ENCODE assay signal across 10 cellular contexts in the genomic region with DNA sequence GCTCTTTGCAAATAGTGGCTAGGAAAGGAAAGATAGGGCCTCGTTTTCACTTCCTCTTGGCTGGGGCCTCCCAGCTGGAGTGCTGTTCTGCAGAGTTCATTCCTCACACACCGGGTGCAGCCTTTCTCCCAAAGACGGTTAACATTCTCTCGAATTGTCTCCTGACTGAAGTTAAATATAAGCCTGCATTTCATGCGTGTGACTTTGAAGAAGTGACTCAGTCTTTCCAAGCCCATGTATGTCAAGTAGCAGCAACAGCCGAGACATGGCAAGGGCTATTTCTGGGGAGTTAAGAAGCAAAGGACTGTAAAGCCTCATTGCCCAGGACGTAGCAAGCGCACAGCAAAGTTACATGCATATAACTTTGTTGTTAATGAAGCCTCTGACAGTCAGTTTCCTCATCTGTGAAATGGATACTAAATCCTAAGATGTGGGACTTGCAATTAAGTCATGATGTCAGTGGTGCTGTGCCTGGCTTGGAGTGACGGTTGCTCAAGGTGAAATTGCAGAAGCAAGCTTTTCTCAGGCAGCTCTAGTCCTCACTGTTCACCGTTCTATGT.
DNase-seq lines count a peak whose midpoint lies in the region; ATAC-seq, FAIRE-seq and TF ChIP-seq lines count a peak whose summit lies in the region.
"Had no signal": no experiment of that assay in that cellular context is flagged by ENCODE, and none has a peak within 500 bp of the region (broad histone marks: within the 10 kb centered on the region; RNA-seq: fewer than 3 reads in every experiment).

No MANE protein-coding gene starts in this region.

- TF ChIP-seq RAD21 in K562 (CRISPR knock-in tag; conservative IDR thresholded peaks at IDR 0.05 in 1 of 2, IDR thresholded peaks at IDR 0.05 in 1 of 2) = no peak

- H3K4me3 ChIP-seq in K562 = no peak overlapping the region
- H3K4me3 ChIP-seq in upper lobe of right lung = no peak overlapping the region
- H3K4me3 ChIP-seq in neural progenitor cell = no peak overlapping the region

- no TSS peak for BruUV-seq in K562 (replicated peaks; lab: Mats Ljungman, UMichigan)

- TF ChIP-seq EP300 in K562 (IDR thresholded peaks at IDR 0.05; ENCODE audit: low read length) = no peak

- in situ Hi-C loops in K562 (cut with MboI) = no loop called here

- H3K4me1 ChIP-seq in K562 (replicated peaks in 1 of 2; ENCODE audit: control insufficient read depth in 2 of 2, insufficient read depth in 2 of 2, low read length in 2 of 2) (no peaks in the 10 kb centered on the region), upper lobe of right lung (peaks cover 5% of the 10 kb centered on the region), neural progenitor cell (peaks cover 12% of the 10 kb centered on the region)

- H3K4me2 ChIP-seq in K562 (ENCODE audit: insufficient read depth, low read length) (no peak overlapping the region), neural progenitor cell (no peak overlapping the region)

- TF ChIP-seq CTCF in K562 (IDR thresholded peaks at IDR 0.05 in 2 of 3, conservative IDR thresholded peaks at IDR 0.05 in 1 of 3; ENCODE audit: insufficient read depth in 2 of 3, low read depth in 1 of 3, low read length in 3 of 3) = no peak
- TF ChIP-seq CTCF in upper lobe of right lung (IDR thresholded peaks at IDR 0.05) = no peak
- TF ChIP-seq CTCF in neural progenitor cell (IDR thresholded peaks at IDR 0.05) = no peak

- no peak overlapping the region for H3K4me3 Mint-ChIP-seq in neural progenitor cell

- DNase-seq in Right ventricle myocardium inferior (ENCODE audit: missing footprints) (no peak), cardiac septum (ENCODE audit: low spot score) (no peak), K562 (ENCODE audit: extremely low read depth in 1 of 4, low spot score in 3 of 4) (no peak), upper lobe of right lung (no peak), DMS114 treated with DMSO at 0.1 percent for 48 hours (lab: John Stamatoyannopoulos, UW; ENCODE audit: unreplicated experiment) (no peak), DMS 273 (lab: John Stamatoyannopoulos, UW; ENCODE audit: unreplicated experiment) (no peak), neural progenitor cell (ENCODE audit: low spot score) (no peak)

- WGBS in K562 (ENCODE audit: insufficient coverage, low coverage, missing lambda C conversion rate) = 28% methylated on average over 10 of the region's 10 CpGs

- CTCF ChIA-PET in K562 (lab: Yijun Ruan, JAX; ENCODE audit: low intra/inter-chr PET ratio) = no interaction called here

- no peak overlapping the region for H3K27ac ChIP-seq in K562 (ENCODE audit: extremely low read depth, low read depth, low read length)
- H3K27ac ChIP-seq in upper lobe of right lung = no peak overlapping the region
- H3K27ac ChIP-seq in neural progenitor cell = no peak overlapping the region

- no peaks in the 10 kb centered on the region for H3K36me3 Mint-ChIP-seq in neural progenitor cell

- no peaks in the 10 kb centered on the region for H3K9me3 Mint-ChIP-seq in neural progenitor cell

- no peaks in the 10 kb centered on the region for H3K9me1 ChIP-seq in K562 (ENCODE audit: control insufficient read depth, insufficient read depth, low read length)

- H3F3A ChIP-seq in neural progenitor cell (ENCODE audit: low read depth) = no peaks in the 10 kb centered on the region

- intact Hi-C loops in Right ventricle myocardium inferior (cut with DNase I) (no loop called here), cardiac septum (cut with DNase I) (no loop called here), K562 (cut with micrococcal nuclease) (loop anchor here (10.0 kb wide), 1 partner anchor 167 kb away; no protein-coding TSS in a partner anchor), upper lobe of right lung (cut with DNase I) (no loop called here)

- no peaks in the 10 kb centered on the region for H3K9me3 ChIP-seq in K562 (replicated peaks; ENCODE audit: control insufficient read depth, insufficient read depth, low read depth, low read length)
- H3K9me3 ChIP-seq in upper lobe of right lung = no peaks in the 10 kb centered on the region
- no peaks in the 10 kb centered on the region for H3K9me3 ChIP-seq in neural progenitor cell (ENCODE audit: low read depth)

- FAIRE-seq in K562 (lab: Jason Lieb, UNC) = no peak
- FAIRE-seq: A204.1 had no signal

- POLR2A ChIA-PET in K562 (lab: Yijun Ruan, JAX) = no interaction called here

- H2AFZ ChIP-seq in K562 (ENCODE audit: low read depth, low read length) = no peak overlapping the region
- no peak overlapping the region for H2AFZ ChIP-seq in neural progenitor cell (replicated peaks)

- no peak overlapping the region for H3K9ac ChIP-seq in K562 (ENCODE audit: insufficient read depth in 1 of 2, low read depth in 2 of 2, low read length in 2 of 2)
- no peak overlapping the region for H3K9ac ChIP-seq in neural progenitor cell

- H3K36me3 ChIP-seq in K562 (ENCODE audit: control insufficient read depth, insufficient read depth, low read length) (no peaks in the 10 kb centered on the region), upper lobe of right lung (no peaks in the 10 kb centered on the region), neural progenitor cell (no peaks in the 10 kb centered on the region)

- TF ChIP-seq POLR2A in K562 (conservative IDR thresholded peaks at IDR 0.05) = no peak

- H3K4me1 Mint-ChIP-seq in neural progenitor cell = peaks cover 26% of the 10 kb centered on the region

- H3K27ac Mint-ChIP-seq in neural progenitor cell = no peak overlapping the region

- ATAC-seq in Right ventricle myocardium inferior = peak; percentile 34
- ATAC-seq in HG03175 (IDR thresholded peaks at IDR 0.05; ENCODE audit: unreplicated experiment) = peak; percentile 85
- no peak for ATAC-seq in K562
- peak; percentile 69 for ATAC-seq in upper lobe of right lung
- ATAC-seq: Panc1 had no signal

- H3K27me3 ChIP-seq in K562 (ENCODE audit: control insufficient read depth in 2 of 2, insufficient read depth in 2 of 2, low read length in 2 of 2) (no peaks in the 10 kb centered on the region), upper lobe of right lung (no peaks in the 10 kb centered on the region), neural progenitor cell (no peaks in the 10 kb centered on the region)

- no peaks in the 10 kb centered on the region for H3K79me2 ChIP-seq in K562 (ENCODE audit: control insufficient read depth, insufficient read depth, low read length)
- no peaks in the 10 kb centered on the region for H3K79me2 ChIP-seq in neural progenitor cell (ENCODE audit: low read depth)

- H4K20me1 ChIP-seq in K562 (replicated peaks; ENCODE audit: control insufficient read depth, insufficient read depth, low read length) = no peaks in the 10 kb centered on the region
- H4K20me1 ChIP-seq in neural progenitor cell (ENCODE audit: low read depth) = no peaks in the 10 kb centered on the region

- no peaks in the 10 kb centered on the region for H3K27me3 Mint-ChIP-seq in neural progenitor cell (ENCODE audit: insufficient read depth, low read depth)

TF ChIP-seq in K562, 482 proteins besides CTCF, POLR2A, EP300 and RAD21:
- TF ChIP-seq SPI1 (IDR thresholded peaks at IDR 0.05; ENCODE audit: borderline replicate concordance, low read depth, low read length) = peak; percentile 4; the same call in 1 of the 2 replicates
- no peak for TF ChIP-seq NCOA4 (IDR thresholded peaks at IDR 0.05; ENCODE audit: partially characterized antibody)
